8 cellular contexts compared by ENCODE assay signal in the genomic region with DNA sequence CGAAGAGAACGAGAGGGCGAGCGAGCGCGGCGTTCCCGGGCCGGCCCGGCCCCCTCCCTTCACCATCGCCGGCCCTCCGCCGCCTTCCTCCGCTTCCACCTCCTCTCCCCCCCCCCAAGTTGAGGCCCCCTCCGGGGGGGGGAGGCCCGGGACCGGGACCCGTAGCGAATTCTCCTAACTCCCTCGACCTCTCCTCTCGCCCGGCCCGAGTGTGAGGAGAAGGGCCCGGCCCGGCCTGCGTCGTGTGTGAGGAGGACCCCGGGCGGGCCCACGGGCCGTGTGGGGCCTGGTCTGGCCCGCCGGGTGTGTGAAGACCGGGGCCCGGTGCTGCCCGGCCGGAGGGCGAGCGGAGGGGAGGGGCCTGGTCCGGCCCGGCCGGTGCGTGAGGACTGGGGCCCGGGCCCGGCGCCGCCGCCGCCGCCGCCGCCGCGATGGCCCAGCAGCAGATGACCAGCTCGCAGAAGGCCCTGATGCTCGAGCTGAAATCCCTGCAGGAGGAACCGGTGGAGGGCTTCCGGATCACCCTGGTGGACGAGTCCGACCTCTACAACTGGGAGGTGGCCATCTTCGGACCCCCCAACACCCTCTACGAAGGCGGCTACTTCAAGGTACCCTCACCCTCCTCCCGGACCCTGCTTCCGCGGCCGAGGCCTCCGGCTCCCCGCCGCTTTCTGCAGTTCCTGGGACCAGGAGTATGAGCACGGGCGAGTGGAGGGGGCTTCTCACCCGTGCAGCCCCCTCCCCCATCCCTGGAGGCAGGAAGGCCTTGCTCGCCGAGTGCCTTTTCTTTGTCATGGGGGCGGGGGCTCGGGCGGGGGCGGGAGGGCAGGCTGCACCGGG. TPM values are rescaled to one million over a fixed set of nuclear protein-coding genes. Genes with fewer than 3 reads are reported as not detected.
A peak's percentile ranks its signal among the peaks of the same experiment; 100 is the strongest.
DNase-seq lines count a peak whose midpoint lies in the region; ATAC-seq, FAIRE-seq and TF ChIP-seq lines count a peak whose summit lies in the region.

No MANE protein-coding gene starts in this region.

- TF ChIP-seq CTCF in right atrium auricular region (IDR thresholded peaks at IDR 0.05) (no peak), D721Med (IDR thresholded peaks at IDR 0.05; ENCODE audit: insufficient read depth, missing control alignments) (no peak)

- no peaks in the 10 kb centered on the region for H3K9me3 ChIP-seq in right atrium auricular region

- peak overlapping the region; percentile 98 to 99 for H3K27ac ChIP-seq in right atrium auricular region

- no peaks in the 10 kb centered on the region for H3K36me3 ChIP-seq in right atrium auricular region

- H3K27me3 ChIP-seq in right atrium auricular region = no peaks in the 10 kb centered on the region

- ATAC-seq in GM19463 (IDR thresholded peaks at IDR 0.05; ENCODE audit: unreplicated experiment) = peak; percentile 10

- DNase-seq in DMS 273 (lab: John Stamatoyannopoulos, UW; ENCODE audit: unreplicated experiment) = peak; percentile 85
- DNase-seq in HUDEP-2 (lab: John Stamatoyannopoulos, UW; ENCODE audit: unreplicated experiment in 76 of 76) = peak in 48 of 76 experiments; percentile 6 to 61 (median 34)
- peak; percentile 39 for DNase-seq in T follicular helper cell (ENCODE audit: low read depth)
- peak in 45 of 56 donors; percentile 27 to 85 (median 64) for DNase-seq in amygdala (lab: John Stamatoyannopoulos, UW)
- no peak for DNase-seq in right atrium auricular region (ENCODE audit: low spot score)
- DNase-seq in putamen (ENCODE audit: low spot score) = peak; percentile 68
- no peak for DNase-seq in D721Med (ENCODE audit: insufficient read length, low spot score)

- H3K4me1 ChIP-seq in right atrium auricular region = peaks cover 0 to 58% of the 10 kb centered on the region in 2 donors

- peak overlapping the region; percentile 83 to 94 for H3K4me3 ChIP-seq in right atrium auricular region

- FAIRE-seq in D721Med (lab: Jason Lieb, UNC) = no peak

RNA-seq across cellular contexts. Expression of a gene that starts 0.6 kb away (rescaled TPM):
- total RNA-seq in right atrium auricular region = 10 to 100 TPM; 26.6 to 29.0 TPM

RNA-seq across cellular contexts. Expression of a gene that starts 22.2 kb away (rescaled TPM):
- 1 to 10 TPM in 1 of 2 donors, not detected in 1; 3.5 TPM for total RNA-seq in right atrium auricular region

Comparison
In these comparisons a context has a peak if more than half of its experiments do, and no peak if none do; other contexts are left out.
1. DNase-seq: peak in DMS 273 (single experiment), HUDEP-2 (48 of 76), T follicular helper cell (single experiment), amygdala (45 of 56) and putamen (single experiment); none in right atrium auricular region (single experiment) and D721Med (single experiment).